22 cellular contexts compared by ENCODE assay signal in genomic region chr20:35238746-35239145, GRCh38. TPM values are rescaled to one million over a fixed set of nuclear protein-coding genes. Genes with fewer than 3 reads are reported as not detected.
DNase-seq lines count a peak whose midpoint lies in the region; ATAC-seq, FAIRE-seq and TF ChIP-seq lines count a peak whose summit lies in the region.
"Had no signal": no experiment of that assay in that cellular context is flagged by ENCODE, and none has a peak within 500 bp of the region (broad histone marks: within the 10 kb centered on the region; RNA-seq: fewer than 3 reads in every experiment).

No MANE protein-coding gene starts in this region.

- no peak for TF ChIP-seq RAD21 in H1 (IDR thresholded peaks at IDR 0.05 in 1 of 2, conservative IDR thresholded peaks at IDR 0.05 in 1 of 2; ENCODE audit: low read depth in 2 of 2, low read length in 2 of 2)

- intact Hi-C loops in Right ventricle myocardium superior (cut with DNase I) = no loop called here

- no peak overlapping the region for H3K23ac ChIP-seq in H1 (ENCODE audit: insufficient read length)

- no peak overlapping the region for H2BK20ac ChIP-seq in H1 (ENCODE audit: low read length)

- no peaks in the 10 kb centered on the region for H4K20me1 ChIP-seq in H1 (replicated peaks in 1 of 2; ENCODE audit: control insufficient read depth in 1 of 2, insufficient read depth in 2 of 2, low read length in 2 of 2)

- H3K23me2 ChIP-seq in H1 (ENCODE audit: low read depth, low read length) = no peaks in the 10 kb centered on the region; the same call in 1 of the 2 replicates

- no peak for ATAC-seq in stimulated activated effector memory CD8-positive, alpha-beta T cell treated with anti-CD3 and anti-CD28 coated beads, Interleukin-12 subunit alpha, Interleukin-12 subunit beta, amount 100 ng/mL, for 72 hours
- no peak for ATAC-seq in Right ventricle myocardium superior (ENCODE audit: poor library complexity)
- ATAC-seq: CD8-positive, alpha-beta T cell; HCT116 had no signal

- H3K4me3 ChIP-seq in GM12865 (ENCODE audit: low read depth, low read length) (no peak overlapping the region), H1 (ENCODE audit: extremely low read depth in 1 of 4, insufficient read depth in 2 of 4, low read depth in 3 of 4, low read length in 4 of 4) (no peak overlapping the region)
- H3K4me3 ChIP-seq: GM23248 had no signal

- H3K4me1 Mint-ChIP-seq in stimulated activated effector memory CD8-positive, alpha-beta T cell treated with anti-CD3 and anti-CD28 coated beads, Interleukin-12 subunit alpha, Interleukin-12 subunit beta, amount 100 ng/mL, for 72 hours = peaks cover 6% of the 10 kb centered on the region

- no peak for TF ChIP-seq CTCF in GM12865 (IDR thresholded peaks at IDR 0.05; ENCODE audit: insufficient read depth, low read depth, low read length, missing control alignments)
- no peak for TF ChIP-seq CTCF in H1 (IDR thresholded peaks at IDR 0.05; ENCODE audit: control extremely low read depth in 1 of 3, insufficient read depth in 1 of 3, low read depth in 1 of 3, low read length in 3 of 3)

- no peak for FAIRE-seq in H1 (lab: Jason Lieb, UNC)
- FAIRE-seq: GM12892, GM19239 had no signal

- 0 out of 2 replicates have a peak overlapping the region, but pooled peaks have one; percentile 33 for H2AK5ac ChIP-seq in H1 (ENCODE audit: low read depth, low read length)

- no peak overlapping the region for H3K56ac ChIP-seq in H1 (replicated peaks; ENCODE audit: insufficient read length, low read depth, low read length)

- no peak overlapping the region for H4K8ac ChIP-seq in H1 (ENCODE audit: extremely low read depth, insufficient read depth, low read length)

- TF ChIP-seq EP300 in H1 (IDR thresholded peaks at IDR 0.05; ENCODE audit: borderline replicate concordance in 1 of 2, low read depth in 2 of 2, low read length in 2 of 2) = no peak

- H3K4me1 ChIP-seq in H1 (replicated peaks in 1 of 4; ENCODE audit: control insufficient read depth in 3 of 4, insufficient read depth in 4 of 4, low read length in 3 of 4) = peaks cover 2 to 7% (median 3%) of the 10 kb centered on the region in 4 experiments; a peak in 4 of 7 replicates

- no peak overlapping the region for H3K9ac ChIP-seq in H1 (replicated peaks in 1 of 4; ENCODE audit: extremely low read depth in 1 of 4, low read depth in 3 of 4, low read length in 3 of 4)
- H3K9ac ChIP-seq: GM23248 had no signal

- H3K36me3 ChIP-seq in H1 (ENCODE audit: control insufficient read depth in 2 of 4, insufficient read depth in 4 of 4, low read length in 3 of 4) = no peaks in the 10 kb centered on the region

- H3K4ac ChIP-seq in H1 (replicated peaks; ENCODE audit: insufficient read length, low read depth, low read length) = no peak overlapping the region

- no peaks in the 10 kb centered on the region for H3K79me2 ChIP-seq in H1 (ENCODE audit: control insufficient read depth in 1 of 2, insufficient read depth in 2 of 2, low read length in 2 of 2)

- H3K27ac ChIP-seq in H1 (ENCODE audit: low read depth, low read length) = no peak overlapping the region
- H3K27ac ChIP-seq: C4-2B, GM23248 had no signal

- no peaks in the 10 kb centered on the region for H3K9me3 ChIP-seq in H1 (ENCODE audit: insufficient read depth in 2 of 2, low read depth in 1 of 2, low read length in 1 of 2)
- H3K9me3 ChIP-seq: Caco-2 had no signal

- H2BK5ac ChIP-seq in H1 (ENCODE audit: low read depth, low read length) = no peak overlapping the region

- no peak overlapping the region for H2AFZ ChIP-seq in H1 (ENCODE audit: low read length)
- H2AFZ ChIP-seq: GM23248 had no signal

- H4K91ac ChIP-seq in H1 (replicated peaks; ENCODE audit: insufficient read length, low read length) = no peak overlapping the region

- H2BK12ac ChIP-seq in H1 (ENCODE audit: low read depth, low read length) = no peak overlapping the region

- POLR2A ChIA-PET in H1 (lab: Charles Lee; ENCODE audit: partially characterized antibody) = interaction anchor here (0.8 kb wide), 1 partner anchor 25 kb away, joined by 4 read pairs; no protein-coding TSS in a partner anchor

- peak; percentile 10 for DNase-seq in GM12865 (ENCODE audit: low read depth)
- DNase-seq in MV-4-11 (lab: John Stamatoyannopoulos, UW) = peak; percentile 29
- DNase-seq in H1 (ENCODE audit: low read depth in 1 of 2, low spot score in 2 of 2) = no peak
- no peak for DNase-seq in stimulated activated effector memory CD8-positive, alpha-beta T cell treated with anti-CD3 and anti-CD28 coated beads, Interleukin-12 subunit alpha, Interleukin-12 subunit beta, amount 100 ng/mL, for 72 hours (ENCODE audit: low spot score in 2 of 2)
- DNase-seq in DMS153 (lab: John Stamatoyannopoulos, UW) = no peak
- no peak for DNase-seq in Right ventricle myocardium superior
- no peak for DNase-seq in ureter (ENCODE audit: low spot score)
- DNase-seq: Caco-2; CD4-positive, CD25-positive, alpha-beta regulatory T cell; CD8-positive, alpha-beta T cell; DMS79; EL; GM23248; H9 had no signal

- H3K4me3 Mint-ChIP-seq in stimulated activated effector memory CD8-positive, alpha-beta T cell treated with anti-CD3 and anti-CD28 coated beads, Interleukin-12 subunit alpha, Interleukin-12 subunit beta, amount 100 ng/mL, for 72 hours = no peak overlapping the region
- H3K4me3 Mint-ChIP-seq: CD4-positive, CD25-positive, alpha-beta regulatory T cell; CD8-positive, alpha-beta T cell; H9 had no signal

- CTCF ChIA-PET in H1 (lab: Charles Lee; ENCODE audit: partially characterized antibody) = interaction anchor here (1.2 kb wide), 1 partner anchor 94 kb away, joined by 3 read pairs; no protein-coding TSS in a partner anchor

- no peak overlapping the region for H3K18ac ChIP-seq in H1 (ENCODE audit: extremely low read depth, low read length)

- no peak overlapping the region for H3K4me2 ChIP-seq in H1 (ENCODE audit: insufficient read depth in 1 of 2, low read depth in 2 of 2, low read length in 2 of 2)

- no peak overlapping the region for H2BK15ac ChIP-seq in H1 (ENCODE audit: low read length)

- H3K9me3 Mint-ChIP-seq in stimulated activated effector memory CD8-positive, alpha-beta T cell treated with anti-CD3 and anti-CD28 coated beads, Interleukin-12 subunit alpha, Interleukin-12 subunit beta, amount 100 ng/mL, for 72 hours = no peaks in the 10 kb centered on the region
- H3K9me3 Mint-ChIP-seq: CD4-positive, CD25-positive, alpha-beta regulatory T cell; CD8-positive, alpha-beta T cell had no signal

- no peaks in the 10 kb centered on the region for H3K27me3 ChIP-seq in H1 (replicated peaks in 1 of 4; ENCODE audit: control insufficient read depth in 3 of 4, extremely low read depth in 1 of 4, insufficient read depth in 3 of 4, low read length in 3 of 4)

- 86% methylated on average over 5 of the region's 5 CpGs; no CpG with 5 or more reads in 1 of the 2 experiments for WGBS in H1 (ENCODE audit: extremely low coverage in 1 of 2, insufficient coverage in 1 of 2, insufficient read length in 1 of 2, insufficient replicate concordance in 2 of 2, low coverage in 1 of 2, low lambda C conversion rate in 2 of 2, missing lambda C conversion rate in 1 of 2), 2 experiments

- H3K27ac Mint-ChIP-seq in stimulated activated effector memory CD8-positive, alpha-beta T cell treated with anti-CD3 and anti-CD28 coated beads, Interleukin-12 subunit alpha, Interleukin-12 subunit beta, amount 100 ng/mL, for 72 hours = peak overlapping the region; percentile 2
- H3K27ac Mint-ChIP-seq: CD4-positive, CD25-positive, alpha-beta regulatory T cell; CD8-positive, alpha-beta T cell; H9 had no signal

- H3K79me1 ChIP-seq in H1 (ENCODE audit: low read depth, low read length) = no peaks in the 10 kb centered on the region

- no peak overlapping the region for H4K5ac ChIP-seq in H1 (ENCODE audit: insufficient read length, low read depth, low read length)

- no peak overlapping the region for H2BK120ac ChIP-seq in H1 (replicated peaks; ENCODE audit: low read depth, low read length)

- no peaks in the 10 kb centered on the region for H3K36me3 Mint-ChIP-seq in stimulated activated effector memory CD8-positive, alpha-beta T cell treated with anti-CD3 and anti-CD28 coated beads, Interleukin-12 subunit alpha, Interleukin-12 subunit beta, amount 100 ng/mL, for 72 hours

- no peak overlapping the region for H3K14ac ChIP-seq in H1 (ENCODE audit: insufficient read length)

- TF ChIP-seq POLR2A in H1 (IDR thresholded peaks at IDR 0.05; ENCODE audit: control extremely low read depth in 1 of 2, low read depth in 2 of 2, low read length in 2 of 2) = no peak

RNA-seq across cellular contexts. Expression of gene MMP24, which starts 12.3 kb away (rescaled TPM):
- total RNA-seq in H1 (2021; fragmentation: NEBNext Ultra II Directional; extraction: Animal tissue kit (Norgen Biotek cat#: 25700)) = 18.8 and 20.0 TPM in 2 replicates
- 21.4 and 27.2 TPM in 2 replicates for polyA plus RNA-seq in H1 (2011; rRNA removed)
- 18.8 TPM for polyA plus RNA-seq in H1 (2011; cell fraction: cytosol; rRNA removed)
- 25.4 TPM for polyA plus RNA-seq in H1 (2011; cell fraction: nucleus; rRNA removed)
- polyA plus RNA-seq in H1 (2012, experiment 1 of 2) = 14.2 to 22.0 TPM (median 19.1 TPM) in 4 replicates
- 22.2 TPM for polyA plus RNA-seq in H1 (2012, experiment 2 of 2)
- 5.8 TPM for polyA plus RNA-seq in H1 (2013, experiment 1 of 2)
- polyA plus RNA-seq in H1 (2013, experiment 2 of 2) = 6.3 TPM
- polyA minus RNA-seq in H1 (2011; rRNA and poly(A)+ RNA removed) = 21.1 and 25.6 TPM in 2 replicates
- 14.8 TPM for polyA minus RNA-seq in H1 (2011; cell fraction: cytosol; rRNA and poly(A)+ RNA removed)
- 12.5 TPM for polyA minus RNA-seq in H1 (2011; cell fraction: nucleus; rRNA and poly(A)+ RNA removed)
- total RNA-seq in Right ventricle myocardium superior = 0.13 TPM
- 0.55 TPM for total RNA-seq in ureter
- total RNA-seq: CD4-positive, CD25-positive, alpha-beta regulatory T cell had no signal

RNA-seq across cellular contexts. Expression of gene MMP24OS, which starts 39.2 kb away (rescaled TPM):
- total RNA-seq in H1 (2021; fragmentation: NEBNext Ultra II Directional; extraction: Animal tissue kit (Norgen Biotek cat#: 25700)) = 19.0 and 22.2 TPM in 2 replicates
- 21.3 and 44.4 TPM in 2 replicates for polyA plus RNA-seq in H1 (2011; rRNA removed)
- 20.6 TPM for polyA plus RNA-seq in H1 (2011; cell fraction: cytosol; rRNA removed)
- polyA plus RNA-seq in H1 (2011; cell fraction: nucleus; rRNA removed) = 45.3 TPM
- 21.1 to 31.1 TPM (median 25.0 TPM) in 4 replicates for polyA plus RNA-seq in H1 (2012, experiment 1 of 2)
- polyA plus RNA-seq in H1 (2012, experiment 2 of 2) = 23.1 TPM
- polyA plus RNA-seq in H1 (2013, experiment 1 of 2) = 19.5 TPM
- polyA plus RNA-seq in H1 (2013, experiment 2 of 2) = 17.8 TPM
- 5.5 and 9.3 TPM in 2 replicates for polyA minus RNA-seq in H1 (2011; rRNA and poly(A)+ RNA removed)
- polyA minus RNA-seq in H1 (2011; cell fraction: cytosol; rRNA and poly(A)+ RNA removed) = 18.9 TPM
- polyA minus RNA-seq in H1 (2011; cell fraction: nucleus; rRNA and poly(A)+ RNA removed) = 27.2 TPM
- total RNA-seq in Right ventricle myocardium superior (42.4 TPM), ureter (103 TPM)

RNA-seq across cellular contexts. Expression of gene EIF6, which starts 45.8 kb away (rescaled TPM):
- 183 and 184 TPM in 2 replicates for total RNA-seq in H1 (2021; fragmentation: NEBNext Ultra II Directional; extraction: Animal tissue kit (Norgen Biotek cat#: 25700))
- polyA plus RNA-seq in H1 (2011; rRNA removed) = 319 and 374 TPM in 2 replicates
- polyA plus RNA-seq in H1 (2011; cell fraction: cytosol; rRNA removed) = 267 TPM
- 359 TPM for polyA plus RNA-seq in H1 (2011; cell fraction: nucleus; rRNA removed)
- polyA plus RNA-seq in H1 (2012, experiment 1 of 2) = 166 to 215 TPM (median 195 TPM) in 4 replicates
- 307 TPM for polyA plus RNA-seq in H1 (2012, experiment 2 of 2)
- 104 TPM for polyA plus RNA-seq in H1 (2013, experiment 1 of 2)
- polyA plus RNA-seq in H1 (2013, experiment 2 of 2) = 109 TPM
- polyA minus RNA-seq in H1 (2011; rRNA and poly(A)+ RNA removed) = 168 and 184 TPM in 2 replicates
- polyA minus RNA-seq in H1 (2011; cell fraction: cytosol; rRNA and poly(A)+ RNA removed) = 74.5 TPM
- polyA minus RNA-seq in H1 (2011; cell fraction: nucleus; rRNA and poly(A)+ RNA removed) = 56.0 TPM
- total RNA-seq in Right ventricle myocardium superior (30.3 TPM), ureter (191 TPM)

RNA-seq across cellular contexts. Expression of gene FAM83C, which starts 53.5 kb away (rescaled TPM):
- not detected in 2 replicates for total RNA-seq in H1 (2021; fragmentation: NEBNext Ultra II Directional; extraction: Animal tissue kit (Norgen Biotek cat#: 25700))
- polyA plus RNA-seq in H1 (2011; rRNA removed) = not detected in 2 replicates
- 0.03 TPM for polyA plus RNA-seq in H1 (2011; cell fraction: cytosol; rRNA removed)
- polyA plus RNA-seq in H1 (2011; cell fraction: nucleus; rRNA removed) = not detected
- 0.05 TPM in 2 of 4 replicates, not detected in the others for polyA plus RNA-seq in H1 (2012, experiment 1 of 2)
- not detected for polyA plus RNA-seq in H1 (2012, experiment 2 of 2)
- polyA plus RNA-seq in H1 (2013, experiment 1 of 2) = 0.02 TPM
- 0.02 TPM for polyA plus RNA-seq in H1 (2013, experiment 2 of 2)
- polyA minus RNA-seq in H1 (2011; rRNA and poly(A)+ RNA removed) = not detected in 2 replicates
- not detected for polyA minus RNA-seq in H1 (2011; cell fraction: cytosol; rRNA and poly(A)+ RNA removed)
- not detected for polyA minus RNA-seq in H1 (2011; cell fraction: nucleus; rRNA and poly(A)+ RNA removed)
- total RNA-seq in Right ventricle myocardium superior (not detected), ureter (4.0 TPM)
- total RNA-seq: A172; A673; Caco-2; CD4-positive, CD25-positive, alpha-beta regulatory T cell; CD8-positive, alpha-beta T cell; GM23248; H4; H9 had no signal
- polyA plus RNA-seq: BJ; CD4-positive, CD25-positive, alpha-beta regulatory T cell; GM23248 had no signal

Comparison
In these comparisons a context has a peak if more than half of its experiments do, and no peak if none do; other contexts are left out.
1. DNase-seq: peak in GM12865 (single experiment) and MV-4-11 (single experiment); none in H1 (0 of 2), stimulated activated effector memory CD8-positive, alpha-beta T cell treated with anti-CD3 and anti-CD28 coated beads, Interleukin-12 subunit alpha, Interleukin-12 subunit beta, amount 100 ng/mL, for 72 hours (0 of 2), DMS153 (single experiment), Right ventricle myocardium superior (single experiment) and ureter (single experiment).
2. RNA of gene MMP24, which starts 12.3 kb away (total RNA-seq): 18.8 to 20.0 TPM in H1; 0.55 TPM in ureter (single experiment) and 0.13 TPM in Right ventricle myocardium superior (single experiment); every median in the first group is over 10 times any median in the second.